14 cellular contexts compared by ENCODE assay signal in the genomic region with DNA sequence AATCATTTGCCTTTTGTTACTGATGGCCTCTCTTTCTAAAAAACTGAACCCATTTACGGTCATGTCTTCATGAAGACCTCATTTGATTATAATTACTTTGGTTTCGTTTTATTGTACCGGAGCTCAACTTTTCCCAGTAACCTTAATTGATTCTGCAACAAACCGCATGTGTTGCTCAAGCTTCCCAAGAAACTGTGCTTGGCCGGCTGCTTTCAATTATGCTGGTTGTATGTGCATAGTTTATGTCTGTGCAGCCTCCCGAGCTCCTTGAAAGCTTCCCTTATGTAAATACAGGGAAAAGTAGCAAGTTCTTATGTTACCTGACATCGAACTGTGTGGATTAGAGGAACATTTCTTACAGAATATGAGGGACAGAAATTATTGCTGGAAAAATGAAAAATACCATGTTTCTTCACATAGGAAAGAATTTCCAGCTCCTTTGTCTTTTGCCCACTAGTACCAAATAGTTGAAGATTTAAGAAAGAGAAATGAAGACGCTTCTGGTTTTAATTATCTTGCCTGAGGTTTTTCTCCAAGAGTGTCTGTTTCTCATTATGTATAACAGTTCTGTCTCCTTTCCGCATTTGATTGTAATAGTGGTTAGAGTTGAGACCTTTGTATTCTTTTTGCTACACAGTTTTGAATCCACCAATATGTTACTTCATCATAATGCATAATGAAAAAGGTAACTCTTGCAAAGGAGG. TPM values are rescaled to one million over a fixed set of nuclear protein-coding genes. Genes with fewer than 3 reads are reported as not detected.
DNase-seq lines count a peak whose midpoint lies in the region; ATAC-seq and TF ChIP-seq lines count a peak whose summit lies in the region.
"Had no signal": no experiment of that assay in that cellular context is flagged by ENCODE, and none has a peak within 500 bp of the region (broad histone marks: within the 10 kb centered on the region; RNA-seq: fewer than 3 reads in every experiment).

No MANE protein-coding gene starts in this region.

- H3K9me3 ChIP-seq in adipocyte (ENCODE audit: control insufficient read depth, low read length) (no peaks in the 10 kb centered on the region), cardiac muscle cell (ENCODE audit: low read depth) (no peaks in the 10 kb centered on the region)

- no peak for TF ChIP-seq CTCF in cardiac muscle cell (IDR thresholded peaks at IDR 0.05; ENCODE audit: low read depth, low read length)

- peak overlapping the region; percentile 48 for H3K27ac ChIP-seq in cardiac muscle cell

- peak overlapping the region; percentile 75 for H3K9ac ChIP-seq in adipocyte (ENCODE audit: low read length)

- ATAC-seq in GM21360 (IDR thresholded peaks at IDR 0.05; ENCODE audit: unreplicated experiment) = no peak

- H3K27me3 ChIP-seq in adipocyte (replicated peaks; ENCODE audit: control insufficient read depth, insufficient read depth, low read length) (no peaks in the 10 kb centered on the region), cardiac muscle cell (no peaks in the 10 kb centered on the region)

- H3K4me1 ChIP-seq in adipocyte (ENCODE audit: control insufficient read depth, insufficient read depth, low read length) = peaks cover 37% of the 10 kb centered on the region
- H3K4me1 ChIP-seq in cardiac muscle cell (ENCODE audit: low read depth) = peaks cover 30% of the 10 kb centered on the region

- peak; percentile 54 for DNase-seq in ELR (ENCODE audit: low read depth)
- peak; percentile 98 for DNase-seq in adipocyte (ENCODE audit: low read depth)
- DNase-seq in cardiac muscle cell (ENCODE audit: low read depth in 1 of 2, low spot score in 1 of 2) = peak; percentile 44 to 92
- peak; percentile 86 for DNase-seq in skeletal muscle cell (ENCODE audit: low read depth)
- DNase-seq in HPDE6-E6E7 (ENCODE audit: extremely low spot score) = no peak
- DNase-seq in iPS-NIHi7 (ENCODE audit: extremely low spot score) = no peak
- DNase-seq in activated effector memory CD4-positive, alpha-beta T cell treated with Interleukin-2 at 50 U/mL for 16 hours = no peak
- DNase-seq: cortex of kidney, GDM1, Kasumi-1, posterior cingulate gyrus, T-helper 9 cell had no signal

- no peaks in the 10 kb centered on the region for H3K36me3 ChIP-seq in adipocyte (ENCODE audit: control insufficient read depth, insufficient read depth, low read length, severe bottlenecking)
- peaks cover 44% of the 10 kb centered on the region for H3K36me3 ChIP-seq in cardiac muscle cell

- peak overlapping the region; percentile 78 for H3K4me3 ChIP-seq in adipocyte (ENCODE audit: low read length)
- H3K4me3 ChIP-seq in cardiac muscle cell = peak overlapping the region; percentile 84
- H3K4me3 ChIP-seq in skeletal muscle cell (ENCODE audit: low read depth, low read length) = peak overlapping the region; percentile 31

RNA-seq across cellular contexts. Expression of a gene that starts 2.1 kb away (rescaled TPM):
- 483 and 718 TPM in 2 replicates for total RNA-seq in cardiac muscle cell
- polyA plus RNA-seq in cardiac muscle cell = 443 and 806 TPM in 2 replicates
- total RNA-seq: H1 had no signal

Comparison
In these comparisons a context has a peak if more than half of its experiments do, and no peak if none do; other contexts are left out.
1. DNase-seq: peak in ELR (single experiment), adipocyte (single experiment), cardiac muscle cell (2 of 2) and skeletal muscle cell (single experiment); none in HPDE6-E6E7 (single experiment), iPS-NIHi7 (single experiment) and activated effector memory CD4-positive, alpha-beta T cell treated with Interleukin-2 at 50 U/mL for 16 hours (single experiment).
2. H3K4me3 ChIP-seq: peak in every context shown above with its lines; median percentile 84 in cardiac muscle cell; 78 in adipocyte; 31 in skeletal muscle cell.